ENCODE assay signal across 8 cellular contexts in the genomic region with DNA sequence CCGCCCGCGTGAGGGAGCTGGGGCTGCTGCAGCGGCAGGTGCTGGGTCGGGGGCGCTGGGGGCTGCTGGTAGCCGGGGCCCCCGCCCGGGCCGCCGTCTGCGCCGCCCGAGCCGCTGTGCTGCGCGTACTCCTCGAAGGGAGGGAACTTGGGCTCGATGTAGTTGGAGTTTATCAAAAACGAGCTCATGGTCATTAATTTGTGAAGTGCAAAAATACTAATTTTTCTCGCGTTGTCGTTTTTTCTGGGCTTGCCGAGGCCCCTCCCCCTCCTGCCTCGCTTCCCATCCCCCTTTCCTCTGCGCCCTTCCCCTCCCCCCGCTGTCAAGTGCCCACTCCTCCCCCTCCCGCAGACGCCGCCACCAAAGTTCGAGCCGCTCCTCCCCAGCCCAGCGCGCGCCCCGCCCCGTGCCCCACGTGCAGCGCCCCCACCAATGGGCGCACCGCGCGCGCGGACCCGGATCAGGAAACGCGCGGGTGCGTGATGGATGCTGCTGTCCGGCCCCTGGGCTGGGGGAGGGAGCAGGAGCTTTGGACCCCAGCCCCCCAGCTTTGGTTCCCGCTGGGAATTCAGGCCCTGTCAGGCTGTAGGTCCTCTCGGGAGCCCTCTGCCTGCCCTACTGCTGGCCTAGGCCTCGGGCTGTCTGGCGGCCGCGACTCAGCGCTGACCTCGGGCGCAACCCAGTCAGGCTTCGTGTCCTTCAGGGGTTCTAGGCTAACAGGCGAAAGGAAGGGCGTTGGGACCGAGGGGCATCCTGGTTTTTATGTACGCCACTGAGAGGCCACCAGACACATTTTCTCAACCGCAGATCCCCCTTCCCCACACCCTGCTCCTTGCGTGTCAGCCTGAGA. TPM values are rescaled to one million over a fixed set of nuclear protein-coding genes. Genes with fewer than 3 reads are reported as not detected.
DNase-seq lines count a peak whose midpoint lies in the region; ATAC-seq and TF ChIP-seq lines count a peak whose summit lies in the region.

A gene (minus strand): TSS at position 218 of the 850 bp plus-strand sequence. CDS start 24 bp downstream, at position 194.

- intact Hi-C loops in adrenal gland (cut with DNase I), result no loop called here

- H3K4me1 ChIP-seq in BLaER1, result peaks cover 13% of the 10 kb centered on the region
- H3K4me1 ChIP-seq in adrenal gland (replicated peaks in 1 of 2), result peaks cover 8 to 54% of the 10 kb centered on the region in 2 donors
- H3K4me1 ChIP-seq in iPS DF 6.9 (ENCODE audit: control insufficient read depth, insufficient read depth, low read length), result no peaks in the 10 kb centered on the region
- H3K4me1 ChIP-seq in skeletal muscle tissue (ENCODE audit: control insufficient read depth in 3 of 3, insufficient read depth in 3 of 3, low read length in 3 of 3), result peaks cover 45 to 69% (median 68%) of the 10 kb centered on the region in 3 donors

- 3 to 9% (median 7%) methylated on average over 14 to 67 of the region's 67 CpGs for WGBS in adrenal gland, 4 donors
- no CpG with 5 or more reads among the region's 67 CpGs for WGBS in iPS DF 6.9 (ENCODE audit: insufficient coverage, insufficient read length)

- TF ChIP-seq POLR2A in adrenal gland (IDR thresholded peaks at IDR 0.05), result peak; percentile 58 to 69

- H3K9me3 ChIP-seq in BLaER1 (peaks cover 26% of the 10 kb centered on the region), adrenal gland (replicated peaks in 1 of 3) (no peaks in the 10 kb centered on the region), iPS DF 6.9 (ENCODE audit: control insufficient read depth, insufficient read depth, low read length) (no peaks in the 10 kb centered on the region), skeletal muscle tissue (ENCODE audit: control insufficient read depth in 3 of 3, low read length in 3 of 3) (no peaks in the 10 kb centered on the region)

- DNase-seq in T-helper 1 cell, result peak; percentile 53 to 79 (median 66)
- DNase-seq in adrenal gland, result peak; percentile 95 to 97 (median 96)
- no peak for DNase-seq in iPS DF 6.9 (ENCODE audit: low read depth, low spot score)
- DNase-seq in NCI-H146 treated with DMSO at 0.1 percent for 48 hours (lab: John Stamatoyannopoulos, UW; ENCODE audit: unreplicated experiment), result no peak

- peak in 1 of 6 experiments; percentile 4 for TF ChIP-seq CTCF in adrenal gland (IDR thresholded peaks at IDR 0.05)

- H3K27me3 ChIP-seq in BLaER1, result no peaks in the 10 kb centered on the region
- no peaks in the 10 kb centered on the region for H3K27me3 ChIP-seq in adrenal gland
- H3K27me3 ChIP-seq in iPS DF 6.9 (ENCODE audit: control insufficient read depth, insufficient read depth, low read length), result peaks cover 95% of the 10 kb centered on the region
- no peaks in the 10 kb centered on the region for H3K27me3 ChIP-seq in skeletal muscle tissue (ENCODE audit: control insufficient read depth in 3 of 3, insufficient read depth in 3 of 3, low read length in 3 of 3)

- H3K27ac ChIP-seq in BLaER1 (no peak within 1 kb of the TSS), adrenal gland (peak within 1 kb of the TSS; percentile 60 to 98 (median 87)), iPS DF 6.9 (ENCODE audit: low read length) (no peak within 1 kb of the TSS), skeletal muscle tissue (ENCODE audit: low read depth, low read length) (peak within 1 kb of the TSS; percentile 74)

- no peaks in the 10 kb centered on the region for H4K20me1 ChIP-seq in BLaER1

- H3K4me3 ChIP-seq in BLaER1 (0 out of 2 replicates have a peak within 1 kb of the TSS, but pooled peaks have one; percentile 16), adrenal gland (peak within 1 kb of the TSS; percentile 1 to 96 (median 60)), iPS DF 6.9 (ENCODE audit: low read length) (peak within 1 kb of the TSS; percentile 42), skeletal muscle tissue (ENCODE audit: low read length in 3 of 3) (peak within 1 kb of the TSS; percentile 84 to 91 (median 87))

- peak; percentile 69 for ATAC-seq in HG03432 (IDR thresholded peaks at IDR 0.05; ENCODE audit: unreplicated experiment)
- no peak for ATAC-seq in HG02571 (IDR thresholded peaks at IDR 0.05; ENCODE audit: unreplicated experiment)

- H3K4me2 ChIP-seq in BLaER1, result no peak within 1 kb of the TSS

- H3K36me3 ChIP-seq in BLaER1 (no peaks in the 10 kb centered on the region), adrenal gland (replicated peaks in 1 of 2) (no peaks in the 10 kb centered on the region), iPS DF 6.9 (ENCODE audit: control insufficient read depth, insufficient read depth, low read length) (no peaks in the 10 kb centered on the region; the same call in 1 of the 2 replicates), skeletal muscle tissue (ENCODE audit: control insufficient read depth in 3 of 3, insufficient read depth in 3 of 3, low read length in 3 of 3) (peaks cover 0 to 4% (median 0%) of the 10 kb centered on the region in 3 donors)

- H3K9ac ChIP-seq in BLaER1 (no peak within 1 kb of the TSS), skeletal muscle tissue (ENCODE audit: low read depth in 1 of 3, low read length in 3 of 3) (peak within 1 kb of the TSS; percentile 83 to 90 (median 84))

RNA-seq across cellular contexts. Expression of the gene that starts here (rescaled TPM):
- total RNA-seq in adrenal gland, result 10 to 100 TPM in 1 of 8 donors, 1 to 10 TPM in 7; 3.5 to 10.9 (median 5.6) TPM
- 10 to 100 TPM in 2 of 3 donors, 1 to 10 TPM in 1; 9.3 to 12.6 (median 11.3) TPM for polyA plus RNA-seq in adrenal gland
- 2.1 TPM for total RNA-seq in skeletal muscle tissue

Comparison
In these comparisons a context has a peak if more than half of its experiments do, and no peak if none do; other contexts are left out.
1. H3K27ac ChIP-seq: peak in adrenal gland (5 of 5) and skeletal muscle tissue (single experiment); none in BLaER1 (single experiment) and iPS DF 6.9 (single experiment).
2. H3K4me3 ChIP-seq: peak in every context shown above with its lines; median percentile 87 in skeletal muscle tissue; 60 in adrenal gland; 42 in iPS DF 6.9; 16 in BLaER1.
3. DNase-seq: peak in T-helper 1 cell (5 of 5) and adrenal gland (7 of 7); none in iPS DF 6.9 (single experiment) and NCI-H146 treated with DMSO at 0.1 percent for 48 hours (single experiment).